In genomic region chr1:201042663-201043461, GRCh38 we compare ENCODE assay signal across 1 cellular context.
A peak's percentile ranks its signal among the peaks of the same experiment; 100 is the strongest.
TF ChIP-seq lines count a peak whose summit lies in the region.

No MANE protein-coding gene starts in this region.

TF ChIP-seq in HEK293, 187 proteins besides CTCF, POLR2A, EP300 and RAD21 (continued from another document):
- TF ChIP-seq PRDM10 (tag by site-specific recombination; IDR thresholded peaks at IDR 0.05) (peak; percentile 16; the same call in 1 of the 2 replicates), WT1 (tag by site-specific recombination; IDR thresholded peaks at IDR 0.05) (no peak), ZFP3 (tag by site-specific recombination; IDR thresholded peaks at IDR 0.05; ENCODE audit: low read depth) (no peak), ZBTB26 (tag by site-specific recombination; optimal IDR thresholded peaks at IDR 0.05) (no peak), FEZF1 (tag by site-specific recombination; IDR thresholded peaks at IDR 0.05) (no peak), ZNF26 (tag by site-specific recombination; IDR thresholded peaks at IDR 0.05) (no peak), ZIC2 (tag by site-specific recombination; IDR thresholded peaks at IDR 0.05) (peak; percentile 53), ZNF513 (tag by site-specific recombination; IDR thresholded peaks at IDR 0.05) (no peak)
